In genomic region chr11:71179877-71180276, GRCh38 we compare ENCODE assay signal across 25 cellular contexts.
DNase-seq lines count a peak whose midpoint lies in the region; ATAC-seq and TF ChIP-seq lines count a peak whose summit lies in the region.
"Had no signal": no experiment of that assay in that cellular context is flagged by ENCODE, and none has a peak within 500 bp of the region (broad histone marks: within the 10 kb centered on the region; RNA-seq: fewer than 3 reads in every experiment).

No MANE protein-coding gene starts in this region.

- H3K9me3 Mint-ChIP-seq in Calu3 (ENCODE audit: low read depth, unreplicated experiment) (peaks cover 14% of the 10 kb centered on the region), osteocyte (ENCODE audit: unreplicated experiment) (peaks cover 30% of the 10 kb centered on the region)

- H3K4me3 Mint-ChIP-seq in Calu3 (ENCODE audit: low read depth, unreplicated experiment) (no peak overlapping the region), osteocyte (ENCODE audit: unreplicated experiment) (no peak overlapping the region)
- H3K4me3 Mint-ChIP-seq: activated CD4-positive, alpha-beta T cell treated with anti-CD3 and anti-CD28 coated beads for 36 hours; activated naive CD8-positive, alpha-beta T cell treated with anti-CD3 and anti-CD28 coated beads, Interleukin-2, amount 10 ng/mL, durations not matched to agents 7 days and 5 days; CD4-positive, CD25-positive, alpha-beta regulatory T cell; nephron; stimulated activated naive CD8-positive, alpha-beta T cell treated with anti-CD3 and anti-CD28 coated beads, Interleukin-15, Interleukin-2, amounts not matched to agents 100 ng/mL and 50 ng/mL, for 24 hours had no signal

- H3K27me3 Mint-ChIP-seq in Calu3 (ENCODE audit: unreplicated experiment) = no peaks in the 10 kb centered on the region
- H3K27me3 Mint-ChIP-seq in osteocyte (ENCODE audit: unreplicated experiment) = peaks cover 14% of the 10 kb centered on the region

- H3K4me1 Mint-ChIP-seq in Calu3 (ENCODE audit: low read depth, unreplicated experiment) = peaks cover 23% of the 10 kb centered on the region
- no peaks in the 10 kb centered on the region for H3K4me1 Mint-ChIP-seq in osteocyte (ENCODE audit: unreplicated experiment)
- H3K4me1 Mint-ChIP-seq: activated CD4-positive, alpha-beta T cell treated with anti-CD3 and anti-CD28 coated beads for 36 hours; activated naive CD8-positive, alpha-beta T cell treated with anti-CD3 and anti-CD28 coated beads, Interleukin-2, amount 10 ng/mL, durations not matched to agents 7 days and 5 days; CD4-positive, CD25-positive, alpha-beta regulatory T cell had no signal

- no TSS peak for BruUV-seq in Calu3 (replicated peaks; lab: Mats Ljungman, UMichigan)

- peaks cover 14% of the 10 kb centered on the region for H3K36me3 Mint-ChIP-seq in Calu3 (ENCODE audit: insufficient read depth, unreplicated experiment)
- H3K36me3 Mint-ChIP-seq in osteocyte (ENCODE audit: unreplicated experiment) = peaks cover 8% of the 10 kb centered on the region
- H3K36me3 Mint-ChIP-seq: CD4-positive, CD25-positive, alpha-beta regulatory T cell had no signal

- no peak overlapping the region for H3K27ac Mint-ChIP-seq in Calu3 (ENCODE audit: unreplicated experiment)
- no peak overlapping the region for H3K27ac Mint-ChIP-seq in osteocyte (ENCODE audit: unreplicated experiment)
- H3K27ac Mint-ChIP-seq: activated CD4-positive, alpha-beta T cell treated with anti-CD3 and anti-CD28 coated beads for 36 hours; activated naive CD8-positive, alpha-beta T cell treated with anti-CD3 and anti-CD28 coated beads, Interleukin-2, amount 10 ng/mL, durations not matched to agents 7 days and 5 days; CD4-positive, CD25-positive, alpha-beta regulatory T cell; stimulated activated naive CD8-positive, alpha-beta T cell treated with anti-CD3 and anti-CD28 coated beads, Interleukin-15, Interleukin-2, amounts not matched to agents 100 ng/mL and 50 ng/mL, for 24 hours had no signal

- DNase-seq in Calu3 (peak; percentile 11), HuH-7.5 (ENCODE audit: low spot score) (peak; percentile 74), islet precursor cell (peak; percentile 66), osteocyte (ENCODE audit: extremely low spot score, unreplicated experiment) (peak; percentile 48), NCI-H774 (lab: John Stamatoyannopoulos, UW) (no peak), NCI-H146 (lab: John Stamatoyannopoulos, UW) (no peak)
- no peak for DNase-seq in activated T-cell treated with anti-CD3 and anti-CD28 coated beads, Interleukin-2, amount 50 U/mL, for 1 hour
- DNase-seq: activated CD4-positive, alpha-beta T cell treated with anti-CD3 and anti-CD28 coated beads for 36 hours; activated naive CD8-positive, alpha-beta T cell treated with anti-CD3 and anti-CD28 coated beads, Interleukin-2, amount 10 ng/mL, durations not matched to agents 7 days and 5 days; AML-193; CD4-positive, CD25-positive, alpha-beta regulatory T cell; cortex of kidney; effector memory CD4-positive, alpha-beta T cell; glutamatergic neuron; NCI-H1417; NCI-H2081; NCI-H2227 treated with DMSO at 0.1 percent for 48 hours; NCI-H526 treated with DMSO at 0.1 percent for 48 hours; retina; SHP77; testis; uterus had no signal

- ATAC-seq in HG02885 (IDR thresholded peaks at IDR 0.05; ENCODE audit: poor library complexity, unreplicated experiment) = no peak
- ATAC-seq: activated CD4-positive, alpha-beta T cell treated with anti-CD3 and anti-CD28 coated beads for 36 hours had no signal

- no peak for TF ChIP-seq CTCF in Calu3 (IDR thresholded peaks at IDR 0.05; ENCODE audit: unreplicated experiment)
- no peak for TF ChIP-seq CTCF in osteocyte (IDR thresholded peaks at IDR 0.05)

- CTCF ChIA-PET in Calu3 (lab: Charles Lee) = interaction anchor here (0.6 kb wide), 1 partner anchor 14 kb away, joined by 6 read pairs; no protein-coding TSS in a partner anchor

- intact Hi-C loops in Calu3 (cut with micrococcal nuclease; ENCODE audit: unreplicated experiment) = no loop called here

Comparison
In these comparisons a context has a peak if more than half of its experiments do, and no peak if none do; other contexts are left out.
1. DNase-seq: peak in Calu3 (single experiment), HuH-7.5 (single experiment), islet precursor cell (single experiment) and osteocyte (single experiment); none in NCI-H774 (single experiment), NCI-H146 (single experiment) and activated T-cell treated with anti-CD3 and anti-CD28 coated beads, Interleukin-2, amount 50 U/mL, for 1 hour (single experiment).